ENCODE assay signal across 8 cellular contexts in genomic region chr17:2336215-2337151, GRCh38. TPM values are rescaled to one million over a fixed set of nuclear protein-coding genes. Genes with fewer than 3 reads are reported as not detected.
DNase-seq lines count a peak whose midpoint lies in the region; ATAC-seq and TF ChIP-seq lines count a peak whose summit lies in the region.

TSS of gene TSR1 (minus strand) at chr17:2336457. CDS start at chr17:2336427, 30 bp downstream.

- DNase-seq in NCI-H146 (lab: John Stamatoyannopoulos, UW) (peak; percentile 90), T-helper 2 cell (peak; percentile 76 to 91 (median 84)), anterior cingulate cortex (lab: John Stamatoyannopoulos, UW) (peak; percentile 48 to 95 (median 86)), right atrium auricular region (ENCODE audit: low spot score) (peak; percentile 86), putamen (ENCODE audit: low spot score) (peak; percentile 92), vagina (ENCODE audit: extremely low spot score in 2 of 2) (peak in 1 of 2 donors; percentile 96)

- peak; percentile 65 for ATAC-seq in HG02763 (IDR thresholded peaks at IDR 0.05; ENCODE audit: unreplicated experiment)

- H3K9me3 ChIP-seq in right atrium auricular region = no peaks in the 10 kb centered on the region
- no peaks in the 10 kb centered on the region for H3K9me3 ChIP-seq in vagina

- H3K36me3 ChIP-seq in right atrium auricular region (peaks cover 38% of the 10 kb centered on the region), vagina (peaks cover 0 to 37% of the 10 kb centered on the region in 2 donors)

- H3K27ac ChIP-seq in right atrium auricular region (peak within 1 kb of the TSS; percentile 86 to 87), vagina (peak within 1 kb of the TSS; percentile 94)

- TF ChIP-seq POLR2A in vagina (IDR thresholded peaks at IDR 0.05) = peak in 1 of 2 donors; percentile 71

- peak; percentile 26; the same call in 1 of the 2 replicates for TF ChIP-seq CTCF in GM12875 (IDR thresholded peaks at IDR 0.05; ENCODE audit: borderline replicate concordance, insufficient read depth, low read depth, low read length)
- peak in 1 of 2 donors; percentile 51 for TF ChIP-seq CTCF in right atrium auricular region (IDR thresholded peaks at IDR 0.05)
- peak in 1 of 3 experiments; percentile 29 for TF ChIP-seq CTCF in vagina (IDR thresholded peaks at IDR 0.05)

- H3K4me1 ChIP-seq in right atrium auricular region (peaks cover 0 to 24% of the 10 kb centered on the region in 2 donors), vagina (peaks cover 28% of the 10 kb centered on the region)

- intact Hi-C loops in vagina (cut with DNase I) = no loop called here

- no peaks in the 10 kb centered on the region for H3K27me3 ChIP-seq in right atrium auricular region
- H3K27me3 ChIP-seq in vagina = no peaks in the 10 kb centered on the region

- H3K4me3 ChIP-seq in GM12875 (ENCODE audit: low read depth, low read length) (peak within 1 kb of the TSS; percentile 92), right atrium auricular region (peak within 1 kb of the TSS; percentile 65 to 91), vagina (peak within 1 kb of the TSS; percentile 73 to 76)

RNA-seq across cellular contexts. Expression of gene TSR1, which starts in this region (rescaled TPM):
- total RNA-seq in right atrium auricular region = 10 to 100 TPM; 22.5 to 25.9 TPM
- total RNA-seq in vagina = 17.7 TPM
